ENCODE assay signal across 2 cellular contexts in genomic region chr10:654647-654996, GRCh38.
TF ChIP-seq lines count a peak whose summit lies in the region.

No MANE protein-coding gene starts in this region.

TF ChIP-seq in HEK293, 187 proteins besides CTCF, POLR2A, EP300 and RAD21:
- TF ChIP-seq KLF1 (tag by site-specific recombination; IDR thresholded peaks at IDR 0.05) = peak; percentile 45
- no peak for TF ChIP-seq AEBP2 (tag by site-specific recombination; IDR thresholded peaks at IDR 0.05; ENCODE audit: borderline replicate concordance)
- TF ChIP-seq GLIS1 (tag by site-specific recombination; IDR thresholded peaks at IDR 0.05) = peak; percentile 12
- no peak for TF ChIP-seq ZNF133 (tag by site-specific recombination; IDR thresholded peaks at IDR 0.05)

TF ChIP-seq in K562, 482 proteins besides CTCF, POLR2A, EP300 and RAD21:
- no peak for TF ChIP-seq MECOM (CRISPR knock-in tag; IDR thresholded peaks at IDR 0.05)
- no peak for TF ChIP-seq MITF (IDR thresholded peaks at IDR 0.05)
- TF ChIP-seq YY1 (IDR thresholded peaks at IDR 0.05; ENCODE audit: borderline replicate concordance in 1 of 3, control insufficient read depth in 1 of 3, extremely low read depth in 1 of 3, insufficient read depth in 3 of 3, insufficient read length in 1 of 3, insufficient replicate concordance in 2 of 3, low read depth in 1 of 3, low read length in 2 of 3) = no peak
- no peak for TF ChIP-seq TCF7 (IDR thresholded peaks at IDR 0.05; ENCODE audit: borderline replicate concordance)
- no peak for TF ChIP-seq ESRRA (IDR thresholded peaks at IDR 0.05; ENCODE audit: borderline replicate concordance, low read depth)
- no peak for TF ChIP-seq BRF2 (IDR thresholded peaks at IDR 0.05; ENCODE audit: borderline replicate concordance, insufficient read depth, insufficient read length)
- no peak for TF ChIP-seq PKNOX1 (IDR thresholded peaks at IDR 0.05)
- TF ChIP-seq ASH1L (IDR thresholded peaks at IDR 0.05; ENCODE audit: borderline replicate concordance, low read depth, partially characterized antibody) = no peak
